8 cellular contexts compared by ENCODE assay signal in the genomic region with DNA sequence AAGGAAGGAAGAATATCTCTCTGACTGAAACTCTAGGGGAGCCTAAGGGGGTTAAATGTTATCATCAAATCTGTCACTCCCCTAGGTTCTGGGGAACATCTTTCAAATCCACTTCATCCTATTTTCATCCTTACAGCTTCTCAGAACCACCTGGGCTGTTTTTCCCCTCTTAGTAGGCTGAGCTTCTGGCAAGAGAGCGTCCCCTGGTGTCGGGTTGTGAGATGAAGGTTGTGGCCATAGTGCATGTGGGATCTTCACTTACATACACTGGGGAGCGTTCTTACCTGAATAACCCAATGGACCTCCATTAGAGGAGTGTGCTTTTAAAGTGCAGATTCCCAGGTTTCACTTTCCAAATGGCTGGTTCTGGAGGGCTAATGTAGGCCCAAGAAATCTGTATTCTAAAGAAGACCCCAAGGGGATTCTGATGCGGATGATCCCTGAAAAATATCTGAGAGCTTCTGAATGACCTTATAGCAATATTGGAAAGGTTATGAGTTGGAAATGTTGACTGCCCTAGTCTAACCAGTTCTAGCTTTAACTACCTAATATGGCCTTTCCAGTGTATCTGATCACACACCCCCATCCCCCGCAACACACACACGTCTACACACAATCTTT.
A peak's percentile ranks its signal among the peaks of the same experiment; 100 is the strongest.
DNase-seq lines count a peak whose midpoint lies in the region; TF ChIP-seq lines count a peak whose summit lies in the region.

No MANE protein-coding gene starts in this region.

- H3K27ac ChIP-seq in left ventricle myocardium inferior (replicated peaks) = no peak overlapping the region

- in situ Hi-C loops in G401 (cut with HindIII; ENCODE audit: low sequenced_read_pairs) = no loop called here

- TF ChIP-seq CTCF in left ventricle myocardium inferior (IDR thresholded peaks at IDR 0.05; ENCODE audit: borderline replicate concordance) = peak; percentile 59

- intact Hi-C loops in left ventricle myocardium inferior (cut with micrococcal nuclease) = no loop called here

- no peaks in the 10 kb centered on the region for H3K4me1 ChIP-seq in left ventricle myocardium inferior

- no peaks in the 10 kb centered on the region for H3K27me3 ChIP-seq in left ventricle myocardium inferior (ENCODE audit: low read depth)

- peaks cover 2% of the 10 kb centered on the region for H3K9me3 ChIP-seq in left ventricle myocardium inferior (replicated peaks)

- DNase-seq in G401 (ENCODE audit: low spot score) (peak; percentile 10), NCI-H524 treated with DMSO at 0.1 percent for 48 hours (lab: John Stamatoyannopoulos, UW) (peak; percentile 43), activated T-cell treated with anti-CD3 and anti-CD28 coated beads for 1 hour (ENCODE audit: low read depth) (peak; percentile 37), left ventricle myocardium inferior (peak; percentile 25), C1 segment of cervical spinal cord (lab: John Stamatoyannopoulos, UW) (no peak), DMS114 treated with DMSO at 0.1 percent for 48 hours (lab: John Stamatoyannopoulos, UW; ENCODE audit: unreplicated experiment) (no peak), germinal center (ENCODE audit: low spot score) (no peak)
- DNase-seq in stimulated activated CD4-positive, alpha-beta T cell treated with anti-CD3 and anti-CD28 coated beads, Interleukin-4, amount 100 ng/mL, for 24 hours = peak; percentile 71

- no peak overlapping the region for H3K4me3 ChIP-seq in left ventricle myocardium inferior

- H3K36me3 ChIP-seq in left ventricle myocardium inferior = no peaks in the 10 kb centered on the region

Comparison
In these comparisons a context has a peak if more than half of its experiments do, and no peak if none do; other contexts are left out.
1. DNase-seq: peak in G401 (single experiment), NCI-H524 treated with DMSO at 0.1 percent for 48 hours (single experiment), activated T-cell treated with anti-CD3 and anti-CD28 coated beads for 1 hour (single experiment), left ventricle myocardium inferior (single experiment) and stimulated activated CD4-positive, alpha-beta T cell treated with anti-CD3 and anti-CD28 coated beads, Interleukin-4, amount 100 ng/mL, for 24 hours (single experiment); none in C1 segment of cervical spinal cord (0 of 14), DMS114 treated with DMSO at 0.1 percent for 48 hours (single experiment) and germinal center (single experiment).